Comparison of ENCODE assay signal across 8 cellular contexts in the genomic region with DNA sequence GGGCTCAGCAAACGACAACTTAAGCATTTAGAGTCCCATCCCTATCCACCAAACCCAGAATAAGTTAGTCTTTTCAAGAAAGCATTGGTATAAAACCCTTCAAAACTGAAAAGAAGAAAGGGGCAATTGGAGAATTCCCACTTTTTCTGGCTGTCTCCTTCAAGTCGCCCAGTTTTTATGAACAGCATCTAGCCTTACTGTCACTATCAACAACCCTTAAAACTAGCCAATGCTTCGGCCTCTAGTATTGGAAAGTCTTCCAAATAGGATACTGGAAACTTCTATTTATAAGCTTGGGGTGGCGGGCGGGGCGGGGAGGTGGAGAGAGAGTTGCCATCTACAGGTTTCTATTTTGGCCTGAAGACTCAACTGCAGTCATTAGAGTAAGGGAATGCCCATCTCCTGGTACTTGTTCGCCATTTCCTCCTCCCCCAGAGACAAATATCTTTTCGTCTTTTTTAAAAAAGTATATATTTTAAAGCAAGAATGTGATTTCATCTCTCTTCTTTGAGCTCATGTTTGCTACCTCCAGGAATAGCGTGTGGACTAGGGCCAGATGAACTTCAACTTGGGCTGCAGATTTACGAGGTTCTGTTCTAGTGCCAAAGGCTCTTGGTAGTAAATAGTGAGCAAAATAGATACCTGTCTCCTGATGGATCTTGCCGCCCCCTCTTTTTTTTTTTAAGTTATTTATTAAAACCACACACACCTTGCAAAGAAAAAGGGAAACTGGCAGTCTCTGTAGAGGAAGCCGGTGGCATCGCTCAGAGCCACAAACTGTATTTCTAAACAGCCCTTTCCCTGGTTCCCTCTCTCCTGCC. TPM values are rescaled to one million over a fixed set of nuclear protein-coding genes. Genes with fewer than 3 reads are reported as not detected.
DNase-seq lines count a peak whose midpoint lies in the region; ATAC-seq and TF ChIP-seq lines count a peak whose summit lies in the region.

No MANE protein-coding gene starts in this region.

- H3K79me2 ChIP-seq in OCI-LY1 (ENCODE audit: insufficient read depth, low read length), result peaks cover 88% of the 10 kb centered on the region

- no peaks in the 10 kb centered on the region for H3K9me2 ChIP-seq in OCI-LY1 (ENCODE audit: low read depth, low read length)

- H3K9ac ChIP-seq in OCI-LY1 (ENCODE audit: low read length), result peak overlapping the region; percentile 82

- ATAC-seq in GM21737 (IDR thresholded peaks at IDR 0.05; ENCODE audit: unreplicated experiment) (no peak), HG03135 (IDR thresholded peaks at IDR 0.05; ENCODE audit: unreplicated experiment) (no peak)

- H3K36me3 ChIP-seq in OCI-LY1 (ENCODE audit: insufficient read depth, low read length), result peaks cover 72% of the 10 kb centered on the region
- H3K36me3 ChIP-seq in mesodermal cell (ENCODE audit: control insufficient read depth, insufficient read depth, low read length), result no peaks in the 10 kb centered on the region
- H3K36me3 ChIP-seq in vagina, result no peaks in the 10 kb centered on the region

- WGBS in mesodermal cell (ENCODE audit: insufficient coverage in 2 of 2), 2 experiments, result 60% methylated on average over 2 of the region's 13 CpGs; no CpG with 5 or more reads in 1 of the 2 experiments

- H3K36me3 Mint-ChIP-seq in chondrocyte (ENCODE audit: low read depth), result no peaks in the 10 kb centered on the region

- H3K9me3 ChIP-seq in OCI-LY1 (ENCODE audit: low read length) (no peaks in the 10 kb centered on the region), mesodermal cell (ENCODE audit: control insufficient read depth, low read length) (no peaks in the 10 kb centered on the region), vagina (no peaks in the 10 kb centered on the region)

- H3K4me3 Mint-ChIP-seq in chondrocyte (ENCODE audit: unreplicated experiment), result peak overlapping the region; percentile 87

- no peak for TF ChIP-seq CTCF in OCI-LY1 (IDR thresholded peaks at IDR 0.05; ENCODE audit: low read length)
- TF ChIP-seq CTCF in chondrocyte (IDR thresholded peaks at IDR 0.05), result peak; percentile 7
- no peak for TF ChIP-seq CTCF in vagina (IDR thresholded peaks at IDR 0.05)

- DNase-seq in ELR (ENCODE audit: low read depth), result peak; percentile 24
- DNase-seq in chondrocyte (ENCODE audit: low spot score), result no peak
- no peak for DNase-seq in vagina (ENCODE audit: extremely low spot score in 2 of 2)
- DNase-seq in COR-L47 (lab: John Stamatoyannopoulos, UW), result no peak

- peaks cover 6% of the 10 kb centered on the region; the same call in 1 of the 2 replicates for H3F3A ChIP-seq in OCI-LY1 (ENCODE audit: insufficient read depth, low read length)

- H3K27ac Mint-ChIP-seq in chondrocyte (ENCODE audit: unreplicated experiment), result peak overlapping the region; percentile 100

- intact Hi-C loops in vagina (cut with DNase I), result loop anchor here (5.0 to 10.0 kb wide), 4 partner anchors 410 to 1042 kb away; partner anchors contain the start of gene LPP

- H3K4me2 ChIP-seq in OCI-LY1 (ENCODE audit: low read length), result peak overlapping the region; percentile 83

- H3K4me1 ChIP-seq in OCI-LY1 (ENCODE audit: insufficient read depth, low read length, severe bottlenecking) (peaks cover 67% of the 10 kb centered on the region), mesodermal cell (ENCODE audit: control insufficient read depth, insufficient read depth, low read length, poor library complexity, severe bottlenecking) (peaks cover 24% of the 10 kb centered on the region), vagina (peaks cover 16% of the 10 kb centered on the region)

- H3K4me3 ChIP-seq in OCI-LY1 (ENCODE audit: low read depth, low read length, poor library complexity, severe bottlenecking) (peak overlapping the region; percentile 77), mesodermal cell (ENCODE audit: extremely low read depth, insufficient read depth, low read length, poor library complexity, severe bottlenecking) (peak overlapping the region; percentile 66), vagina (peak overlapping the region; percentile 52 to 77)

- H3K9me3 Mint-ChIP-seq in chondrocyte (ENCODE audit: low read depth), result no peaks in the 10 kb centered on the region

- peaks cover 64% of the 10 kb centered on the region for H3K4me1 Mint-ChIP-seq in chondrocyte (ENCODE audit: low read depth)

- no peaks in the 10 kb centered on the region for H3K27me3 Mint-ChIP-seq in chondrocyte (ENCODE audit: low read depth)

- no peak overlapping the region for H2AFZ ChIP-seq in OCI-LY1 (ENCODE audit: low read length)

- H3K27ac ChIP-seq in OCI-LY1 (ENCODE audit: low read depth, low read length, poor library complexity, severe bottlenecking), result peak overlapping the region; percentile 93
- no peak overlapping the region for H3K27ac ChIP-seq in mesodermal cell (ENCODE audit: low read depth, low read length, severe bottlenecking)
- peak overlapping the region; percentile 99 for H3K27ac ChIP-seq in vagina

- H4K20me1 ChIP-seq in OCI-LY1 (ENCODE audit: insufficient read depth, low read length), result no peaks in the 10 kb centered on the region

- H3K27me3 ChIP-seq in OCI-LY1 (ENCODE audit: insufficient read depth, low read length) (no peaks in the 10 kb centered on the region), vagina (no peaks in the 10 kb centered on the region)

- no peak for TF ChIP-seq POLR2A in vagina (IDR thresholded peaks at IDR 0.05)

RNA-seq across cellular contexts. Expression of gene BCL6, which starts 2.7 kb away (rescaled TPM):
- total RNA-seq in chondrocyte (45.2 to 46.7 TPM (median 46.0 TPM) in 3 replicates), vagina (133 TPM)
- 25.4 TPM for polyA plus RNA-seq in mesodermal cell (2013, experiment 1 of 2)
- 18.0 TPM for polyA plus RNA-seq in mesodermal cell (2013, experiment 2 of 2)

RNA-seq across cellular contexts. Expression of gene RTP2, which starts 40.2 kb away (rescaled TPM):
- not detected in 3 replicates for total RNA-seq in chondrocyte
- polyA plus RNA-seq in mesodermal cell (2013, experiment 1 of 2), result not detected
- polyA plus RNA-seq in mesodermal cell (2013, experiment 2 of 2), result not detected
- not detected for total RNA-seq in vagina
